ENCODE assay signal across 8 cellular contexts in genomic region chr6:29926795-29927427, GRCh38. TPM values are rescaled to one million over a fixed set of nuclear protein-coding genes. Genes with fewer than 3 reads are reported as not detected.
DNase-seq lines count a peak whose midpoint lies in the region; ATAC-seq, FAIRE-seq and TF ChIP-seq lines count a peak whose summit lies in the region.

No MANE protein-coding gene starts in this region.

- intact Hi-C loops in activated T-helper 1 cell treated with anti-CD3 and anti-CD28 coated beads, Interleukin-12 subunit alpha, Interleukin-12 subunit beta, Interleukin-2, Interleukin-4 antibody, amounts not matched to agents 30 ng/mL and 10 ng/mL and 1 ng/mL, durations not matched to agents 14 hours and 24 hours and 36 hours (cut with micrococcal nuclease): loop anchor here (1.0 to 10.0 kb wide), 7 partner anchors 15 to 788 kb away; partner anchors contain the start of genes HLA-A, MDC1, POLR1H and PPP1R11
- intact Hi-C loops in pancreas (cut with DNase I): no loop called here

- peaks cover 16% of the 10 kb centered on the region for H3K36me3 Mint-ChIP-seq in activated T-helper 1 cell treated with anti-CD3 and anti-CD28 coated beads, Interleukin-12 subunit alpha, Interleukin-12 subunit beta, Interleukin-2, Interleukin-4 antibody, amounts not matched to agents 30 ng/mL and 10 ng/mL and 1 ng/mL, durations not matched to agents 14 hours and 24 hours and 36 hours (ENCODE audit: low read depth)

- 3 to 6% methylated on average over 28 to 54 of the region's 54 CpGs for WGBS in pancreas, 2 donors
- 1% methylated on average over 54 of the region's 54 CpGs for WGBS in thymus

- H3K27ac ChIP-seq in pancreas: peak overlapping the region; percentile 63 to 99 (median 96)
- peak overlapping the region; percentile 84 for H3K27ac ChIP-seq in thymus (ENCODE audit: low read depth)

- peaks cover 51% of the 10 kb centered on the region for H3K4me1 Mint-ChIP-seq in activated T-helper 1 cell treated with anti-CD3 and anti-CD28 coated beads, Interleukin-12 subunit alpha, Interleukin-12 subunit beta, Interleukin-2, Interleukin-4 antibody, amounts not matched to agents 30 ng/mL and 10 ng/mL and 1 ng/mL, durations not matched to agents 14 hours and 24 hours and 36 hours (ENCODE audit: low read depth)

- TF ChIP-seq CTCF in pancreas (IDR thresholded peaks at IDR 0.05): no peak

- peak overlapping the region; percentile 98 for H3K27ac Mint-ChIP-seq in activated T-helper 1 cell treated with anti-CD3 and anti-CD28 coated beads, Interleukin-12 subunit alpha, Interleukin-12 subunit beta, Interleukin-2, Interleukin-4 antibody, amounts not matched to agents 30 ng/mL and 10 ng/mL and 1 ng/mL, durations not matched to agents 14 hours and 24 hours and 36 hours

- H3K27me3 ChIP-seq in pancreas (no peaks in the 10 kb centered on the region), thymus (ENCODE audit: control insufficient read depth, insufficient read depth) (no peaks in the 10 kb centered on the region)

- H3K9me3 Mint-ChIP-seq in activated T-helper 1 cell treated with anti-CD3 and anti-CD28 coated beads, Interleukin-12 subunit alpha, Interleukin-12 subunit beta, Interleukin-2, Interleukin-4 antibody, amounts not matched to agents 30 ng/mL and 10 ng/mL and 1 ng/mL, durations not matched to agents 14 hours and 24 hours and 36 hours: no peaks in the 10 kb centered on the region

- FAIRE-seq in pancreas (lab: Jason Lieb, UNC): no peak

- H3K4me3 Mint-ChIP-seq in activated T-helper 1 cell treated with anti-CD3 and anti-CD28 coated beads, Interleukin-12 subunit alpha, Interleukin-12 subunit beta, Interleukin-2, Interleukin-4 antibody, amounts not matched to agents 30 ng/mL and 10 ng/mL and 1 ng/mL, durations not matched to agents 14 hours and 24 hours and 36 hours: peak overlapping the region; percentile 92

- peak; percentile 58 for DNase-seq in DMS53 treated with DMSO at 0.1 percent for 48 hours (lab: John Stamatoyannopoulos, UW; ENCODE audit: unreplicated experiment)
- peak; percentile 67 for DNase-seq in NOMO-1 treated with dmso at 0.1 percent for 144 hours (lab: John Stamatoyannopoulos, UW; ENCODE audit: unreplicated experiment)
- DNase-seq in activated T-helper 1 cell treated with anti-CD3 and anti-CD28 coated beads, Interleukin-12 subunit alpha, Interleukin-12 subunit beta, Interleukin-2, Interleukin-4 antibody, amounts not matched to agents 30 ng/mL and 10 ng/mL and 1 ng/mL, durations not matched to agents 14 hours and 24 hours and 36 hours (ENCODE audit: low spot score): peak; percentile 79
- DNase-seq in fibroblast of peridontal ligament (ENCODE audit: extremely low read depth): peak; percentile 66
- peak; percentile 74 to 89 (median 84) for DNase-seq in pancreas
- no peak for DNase-seq in NCI-H510A (lab: John Stamatoyannopoulos, UW)

- H3K4me3 ChIP-seq in pancreas: peak overlapping the region; percentile 35 to 72 (median 52)
- peak overlapping the region; percentile 84 for H3K4me3 ChIP-seq in thymus (ENCODE audit: low read length)

- H3K36me3 ChIP-seq in pancreas: no peaks in the 10 kb centered on the region
- no peaks in the 10 kb centered on the region for H3K36me3 ChIP-seq in thymus (ENCODE audit: control insufficient read depth, insufficient read depth)

- H3K4me1 ChIP-seq in pancreas: peaks cover 0 to 5% (median 4%) of the 10 kb centered on the region in 3 donors
- peaks cover 5% of the 10 kb centered on the region for H3K4me1 ChIP-seq in thymus (ENCODE audit: control insufficient read depth, insufficient read depth, low read length)

- peak; percentile 57 for ATAC-seq in HG02588 (IDR thresholded peaks at IDR 0.05; ENCODE audit: unreplicated experiment)
- peak; percentile 88 to 94 (median 92) for ATAC-seq in pancreas

- H3K9me3 ChIP-seq in pancreas (no peaks in the 10 kb centered on the region), thymus (ENCODE audit: control insufficient read depth) (no peaks in the 10 kb centered on the region)

- peaks cover 4% of the 10 kb centered on the region for H3K27me3 Mint-ChIP-seq in activated T-helper 1 cell treated with anti-CD3 and anti-CD28 coated beads, Interleukin-12 subunit alpha, Interleukin-12 subunit beta, Interleukin-2, Interleukin-4 antibody, amounts not matched to agents 30 ng/mL and 10 ng/mL and 1 ng/mL, durations not matched to agents 14 hours and 24 hours and 36 hours (ENCODE audit: insufficient read depth)

RNA-seq across cellular contexts. Expression of gene HLA-A, which starts 15.4 kb away (rescaled TPM):
- 1,482 and 1,503 TPM in 2 replicates for total RNA-seq in activated T-helper 1 cell treated with anti-CD3 and anti-CD28 coated beads, Interleukin-12 subunit alpha, Interleukin-12 subunit beta, Interleukin-2, Interleukin-4 antibody, amounts not matched to agents 30 ng/mL and 10 ng/mL and 1 ng/mL, durations not matched to agents 14 hours and 24 hours and 36 hours
- 100 to 1,000 TPM in 2 of 6 donors, 10 to 100 TPM in 4; 63.7 to 374 (median 79.2) TPM for total RNA-seq in pancreas
- polyA plus RNA-seq in pancreas (100 to 1,000 TPM; 220 to 350 TPM), thymus (1,655 TPM)
